ENCODE assay signal across 15 cellular contexts in the genomic region with DNA sequence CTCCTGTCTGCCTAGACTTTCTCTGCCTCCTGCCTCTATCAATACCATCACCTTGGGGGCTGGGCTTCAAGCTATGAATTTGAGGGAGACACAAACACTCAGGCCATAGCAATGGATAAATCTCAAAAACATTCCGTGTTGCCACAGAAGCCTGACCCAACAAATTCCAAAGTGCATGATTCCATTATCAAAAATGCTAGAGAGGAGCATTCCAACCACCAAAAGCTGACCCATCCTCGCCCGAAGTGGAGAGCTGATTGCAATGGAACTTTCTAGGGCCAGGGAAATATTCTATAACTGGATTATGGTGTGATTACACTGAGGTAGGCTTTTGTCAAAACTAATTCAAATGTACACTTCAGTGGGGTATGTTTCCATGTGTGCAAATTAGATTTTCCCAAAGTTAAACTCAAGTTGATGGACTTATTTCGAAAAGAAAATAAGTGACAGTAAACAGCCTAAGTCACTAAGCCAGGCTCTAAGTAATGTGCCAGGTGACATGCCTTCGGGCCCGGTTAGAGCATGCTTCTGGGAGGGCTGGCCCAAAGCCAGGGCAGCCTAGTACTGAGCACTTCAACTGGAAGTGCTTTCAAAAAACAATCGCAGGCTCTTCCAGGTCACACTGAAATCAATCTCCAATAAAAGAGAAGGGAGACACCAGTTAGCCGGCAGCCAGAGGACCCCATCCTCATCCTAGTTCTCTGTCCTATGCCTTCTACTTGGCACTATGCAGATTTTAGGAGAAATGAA.
DNase-seq lines count a peak whose midpoint lies in the region; ATAC-seq lines count a peak whose summit lies in the region.
"Had no signal": no experiment of that assay in that cellular context is flagged by ENCODE, and none has a peak within 500 bp of the region (broad histone marks: within the 10 kb centered on the region; RNA-seq: fewer than 3 reads in every experiment).

No MANE protein-coding gene starts in this region.

- H3K36me3 ChIP-seq in MG63 = no peaks in the 10 kb centered on the region
- H3K36me3 ChIP-seq: stomach had no signal

- H3K27me3 ChIP-seq in MG63 = no peaks in the 10 kb centered on the region
- H3K27me3 ChIP-seq: stomach had no signal

- no peak for ATAC-seq in HG03432 (IDR thresholded peaks at IDR 0.05; ENCODE audit: unreplicated experiment)
- ATAC-seq: activated CD8-positive, alpha-beta T cell treated with anti-CD3 and anti-CD28 coated beads, Interleukin-2, amount 10 ng/mL, durations not matched to agents 7 days and 5 days; right cardiac atrium had no signal

- intact Hi-C loops in posterior vena cava (cut with DNase I) = no loop called here

- DNase-seq in Daoy (ENCODE audit: low read depth) (peak; percentile 25), MG63 (peak; percentile 68), dedifferentiated amniotic fluid mesenchymal stem cell (ENCODE audit: extremely low spot score) (peak; percentile 17), posterior vena cava (ENCODE audit: low spot score) (peak; percentile 51), NCI-H1092 (lab: John Stamatoyannopoulos, UW) (no peak), T-helper 1 cell (no peak), Ammon's horn (ENCODE audit: low spot score) (no peak)
- DNase-seq: activated CD8-positive, alpha-beta T cell treated with anti-CD3 and anti-CD28 coated beads, Interleukin-2, amount 10 ng/mL, durations not matched to agents 7 days and 5 days; activated gamma-delta T cell; Caco-2; Kasumi-1; OCI-M1; stomach had no signal

- H3K9me3 ChIP-seq in MG63 = 0 out of 2 replicates have a peak, but pooled peaks cover 2% of the 10 kb centered on the region
- H3K9me3 ChIP-seq: Caco-2, stomach had no signal

- no peak overlapping the region for H3K4me3 ChIP-seq in MG63
- H3K4me3 ChIP-seq: stomach had no signal

Comparison
In these comparisons a context has a peak if more than half of its experiments do, and no peak if none do; other contexts are left out.
1. DNase-seq: peak in Daoy (single experiment), MG63 (single experiment), dedifferentiated amniotic fluid mesenchymal stem cell (single experiment) and posterior vena cava (single experiment); none in NCI-H1092 (single experiment), T-helper 1 cell (0 of 5) and Ammon's horn (single experiment).